Comparison of ENCODE assay signal across 9 cellular contexts in genomic region chr1:159000627-159001026, GRCh38. TPM values are rescaled to one million over a fixed set of nuclear protein-coding genes. Genes with fewer than 3 reads are reported as not detected.
A peak's percentile ranks its signal among the peaks of the same experiment; 100 is the strongest.
DNase-seq lines count a peak whose midpoint lies in the region; ATAC-seq and TF ChIP-seq lines count a peak whose summit lies in the region.
"Had no signal": no experiment of that assay in that cellular context is flagged by ENCODE, and none has a peak within 500 bp of the region (broad histone marks: within the 10 kb centered on the region; RNA-seq: fewer than 3 reads in every experiment).

No MANE protein-coding gene starts in this region.

- H3K4me3 Mint-ChIP-seq in neural crest cell: peak overlapping the region; percentile 41
- H3K4me3 Mint-ChIP-seq: memory B cell had no signal

- no peak overlapping the region for H3K27ac Mint-ChIP-seq in neural crest cell (ENCODE audit: unreplicated experiment)
- H3K27ac Mint-ChIP-seq: memory B cell had no signal

- no peaks in the 10 kb centered on the region for H3K9me3 ChIP-seq in SJSA1 (replicated peaks)

- H3K9me3 Mint-ChIP-seq in neural crest cell: no peaks in the 10 kb centered on the region
- H3K9me3 Mint-ChIP-seq: memory B cell had no signal

- no peaks in the 10 kb centered on the region for H3K36me3 Mint-ChIP-seq in neural crest cell (ENCODE audit: low read depth)
- H3K36me3 Mint-ChIP-seq: memory B cell had no signal

- DNase-seq in EL (peak; percentile 92), SJSA1 (ENCODE audit: low read depth in 1 of 2, low spot score in 2 of 2) (peak; percentile 78 to 88), fibroblast of the conjunctiva (ENCODE audit: low read depth) (peak; percentile 90), neural crest cell (ENCODE audit: low read depth, low spot score) (no peak), cortex of kidney (lab: John Stamatoyannopoulos, UW) (no peak), germinal center (ENCODE audit: low spot score) (no peak)
- no peak for DNase-seq in activated effector memory CD4-positive, alpha-beta T cell treated with Interleukin-2 at 50 U/mL for 16 hours

- peak overlapping the region; percentile 80 for H3K27ac ChIP-seq in SJSA1

- no peaks in the 10 kb centered on the region for H3K27me3 Mint-ChIP-seq in neural crest cell (ENCODE audit: low read depth)
- H3K27me3 Mint-ChIP-seq: memory B cell had no signal

- H3K27me3 ChIP-seq in SJSA1 (replicated peaks): no peaks in the 10 kb centered on the region

- H3K4me1 ChIP-seq in SJSA1 (replicated peaks): peaks cover 12% of the 10 kb centered on the region

- peaks cover 44% of the 10 kb centered on the region for H3K4me1 Mint-ChIP-seq in neural crest cell

- peak overlapping the region; percentile 39 for H3K4me3 ChIP-seq in SJSA1

- no peaks in the 10 kb centered on the region for H3K36me3 ChIP-seq in SJSA1

- no peak for TF ChIP-seq CTCF in neural crest cell (conservative IDR thresholded peaks at IDR 0.05)

- no peak for ATAC-seq in HG03520 (IDR thresholded peaks at IDR 0.05; ENCODE audit: unreplicated experiment)

RNA-seq across cellular contexts. Expression of gene IFI16, which starts 9.1 kb away (rescaled TPM):
- 26.1 and 27.1 TPM in 2 replicates for total RNA-seq in SJSA1 (2014; rRNA removed; shearing (Covaris generic))
- 4.9 and 6.3 TPM in 2 replicates for total RNA-seq in neural crest cell

Comparison
In these comparisons a context has a peak if more than half of its experiments do, and no peak if none do; other contexts are left out.
1. DNase-seq: peak in EL (single experiment), SJSA1 (2 of 2) and fibroblast of the conjunctiva (single experiment); none in neural crest cell (single experiment), activated effector memory CD4-positive, alpha-beta T cell treated with Interleukin-2 at 50 U/mL for 16 hours (single experiment), cortex of kidney (single experiment) and germinal center (single experiment).